Comparison of ENCODE assay signal across 11 cellular contexts in genomic region chr11:100918551-100919500, GRCh38.
DNase-seq lines count a peak whose midpoint lies in the region; ATAC-seq and TF ChIP-seq lines count a peak whose summit lies in the region.
"Had no signal": no experiment of that assay in that cellular context is flagged by ENCODE, and none has a peak within 500 bp of the region (broad histone marks: within the 10 kb centered on the region; RNA-seq: fewer than 3 reads in every experiment).

No MANE protein-coding gene starts in this region.

- H3K79me2 ChIP-seq in GM23248 (ENCODE audit: insufficient read depth), result no peaks in the 10 kb centered on the region

- H3K4me3 Mint-ChIP-seq in brain, result no peak overlapping the region
- H3K4me3 Mint-ChIP-seq in T-helper 2 cell treated with Interferon-gamma antibody and Interleukin-4, amounts not matched to agents 5 μg/mL and 100 μg/mL, for 36 hours, result no peak overlapping the region
- H3K4me3 Mint-ChIP-seq: activated CD8-positive, alpha-beta T cell treated with anti-CD3 and anti-CD28 coated beads, Interleukin-2, amount 10 ng/mL, durations not matched to agents 7 days and 5 days; neural crest cell had no signal

- no peak overlapping the region for H3K9ac ChIP-seq in GM23248

- DNase-seq in HT-29 (ENCODE audit: low spot score) (peak; percentile 57), NCI-H345 treated with DMSO at 0.1 percent for 48 hours (lab: John Stamatoyannopoulos, UW; ENCODE audit: unreplicated experiment) (peak; percentile 37), renal cortical epithelial cell (ENCODE audit: low read depth) (peak; percentile 94), GM23248 (no peak)
- no peak for DNase-seq in T-helper 2 cell treated with Interferon-gamma antibody and Interleukin-4, amounts not matched to agents 5 μg/mL and 100 μg/mL, for 36 hours (ENCODE audit: low spot score)
- DNase-seq: activated CD8-positive, alpha-beta T cell treated with anti-CD3 and anti-CD28 coated beads, Interleukin-2, amount 10 ng/mL, durations not matched to agents 7 days and 5 days; stimulated activated naive CD8-positive, alpha-beta T cell treated with anti-CD3 and anti-CD28 coated beads, Interleukin-15, Interleukin-2, amounts not matched to agents 100 U/mL and 50 U/mL, for 24 hours had no signal

- peaks cover 5% of the 10 kb centered on the region for H3K4me1 ChIP-seq in GM23248 (ENCODE audit: insufficient read depth)

- H4K20me1 ChIP-seq in GM23248 (ENCODE audit: insufficient read depth), result no peaks in the 10 kb centered on the region

- H3K27ac Mint-ChIP-seq in brain, result peak overlapping the region in 3 of 5 experiments; percentile 10 to 66 (median 34)
- H3K27ac Mint-ChIP-seq in T-helper 2 cell treated with Interferon-gamma antibody and Interleukin-4, amounts not matched to agents 5 μg/mL and 100 μg/mL, for 36 hours, result no peak overlapping the region
- H3K27ac Mint-ChIP-seq: activated CD8-positive, alpha-beta T cell treated with anti-CD3 and anti-CD28 coated beads, Interleukin-2, amount 10 ng/mL, durations not matched to agents 7 days and 5 days had no signal

- peaks cover 6% of the 10 kb centered on the region for H3K36me3 Mint-ChIP-seq in brain
- no peaks in the 10 kb centered on the region for H3K36me3 Mint-ChIP-seq in T-helper 2 cell treated with Interferon-gamma antibody and Interleukin-4, amounts not matched to agents 5 μg/mL and 100 μg/mL, for 36 hours (ENCODE audit: low read depth)

- no peaks in the 10 kb centered on the region for H3K36me3 ChIP-seq in GM23248 (ENCODE audit: low read depth)
- H3K36me3 ChIP-seq: adrenal gland had no signal

- WGBS in GM23248 (ENCODE audit: low coverage in 1 of 2, low lambda C conversion rate in 2 of 2, missing lambda C conversion rate in 2 of 2), 2 experiments, result 80 to 84% methylated on average over 6 of the region's 6 CpGs

- no peaks in the 10 kb centered on the region for H3K9me3 ChIP-seq in GM23248 (ENCODE audit: low read depth)
- H3K9me3 ChIP-seq: adrenal gland had no signal

- no peak overlapping the region for H3K4me2 ChIP-seq in GM23248 (ENCODE audit: unreplicated experiment)

- H3K9me2 ChIP-seq in GM23248 (ENCODE audit: insufficient read depth), result no peaks in the 10 kb centered on the region

- H3K27me3 ChIP-seq in GM23248 (replicated peaks; ENCODE audit: insufficient read depth), result no peaks in the 10 kb centered on the region
- H3K27me3 ChIP-seq: adrenal gland had no signal

- H3K4me3 ChIP-seq in GM23248, result no peak overlapping the region
- H3K4me3 ChIP-seq: adrenal gland had no signal

- H3K9me3 Mint-ChIP-seq in brain, result no peaks in the 10 kb centered on the region
- H3K9me3 Mint-ChIP-seq in T-helper 2 cell treated with Interferon-gamma antibody and Interleukin-4, amounts not matched to agents 5 μg/mL and 100 μg/mL, for 36 hours, result no peaks in the 10 kb centered on the region
- H3K9me3 Mint-ChIP-seq: neural crest cell had no signal

- no peak overlapping the region for H3K27ac ChIP-seq in GM23248
- H3K27ac ChIP-seq: adrenal gland had no signal

- no peak overlapping the region for H2AFZ ChIP-seq in GM23248

- H3K4me1 Mint-ChIP-seq in brain, result peaks cover 27% of the 10 kb centered on the region
- H3K4me1 Mint-ChIP-seq in T-helper 2 cell treated with Interferon-gamma antibody and Interleukin-4, amounts not matched to agents 5 μg/mL and 100 μg/mL, for 36 hours (ENCODE audit: low read depth), result no peaks in the 10 kb centered on the region
- H3K4me1 Mint-ChIP-seq: neural crest cell had no signal

- ATAC-seq in HG03196 (IDR thresholded peaks at IDR 0.05; ENCODE audit: unreplicated experiment), result no peak
- ATAC-seq: activated CD8-positive, alpha-beta T cell treated with anti-CD3 and anti-CD28 coated beads, Interleukin-2, amount 10 ng/mL, durations not matched to agents 7 days and 5 days; stimulated activated naive CD8-positive, alpha-beta T cell treated with anti-CD3 and anti-CD28 coated beads, Interleukin-15, Interleukin-2, amounts not matched to agents 100 U/mL and 50 U/mL, for 24 hours had no signal

- no peak for TF ChIP-seq CTCF in brain (conservative IDR thresholded peaks at IDR 0.05)

- 0 out of 2 replicates have a peak, but pooled peaks cover 8% of the 10 kb centered on the region for H3F3A ChIP-seq in GM23248 (ENCODE audit: insufficient read depth)

- H3K27me3 Mint-ChIP-seq in brain, result no peaks in the 10 kb centered on the region
- H3K27me3 Mint-ChIP-seq in T-helper 2 cell treated with Interferon-gamma antibody and Interleukin-4, amounts not matched to agents 5 μg/mL and 100 μg/mL, for 36 hours (ENCODE audit: low read depth), result no peaks in the 10 kb centered on the region

- in situ Hi-C loops in GM23248 (cut with MboI), result no loop called here

Comparison
In these comparisons a context has a peak if more than half of its experiments do, and no peak if none do; other contexts are left out.
1. DNase-seq: peak in HT-29 (single experiment), NCI-H345 treated with DMSO at 0.1 percent for 48 hours (single experiment) and renal cortical epithelial cell (single experiment); none in T-helper 2 cell treated with Interferon-gamma antibody and Interleukin-4, amounts not matched to agents 5 μg/mL and 100 μg/mL, for 36 hours (single experiment) and GM23248 (single experiment).